Comparison of ENCODE assay signal across 8 cellular contexts in the genomic region with DNA sequence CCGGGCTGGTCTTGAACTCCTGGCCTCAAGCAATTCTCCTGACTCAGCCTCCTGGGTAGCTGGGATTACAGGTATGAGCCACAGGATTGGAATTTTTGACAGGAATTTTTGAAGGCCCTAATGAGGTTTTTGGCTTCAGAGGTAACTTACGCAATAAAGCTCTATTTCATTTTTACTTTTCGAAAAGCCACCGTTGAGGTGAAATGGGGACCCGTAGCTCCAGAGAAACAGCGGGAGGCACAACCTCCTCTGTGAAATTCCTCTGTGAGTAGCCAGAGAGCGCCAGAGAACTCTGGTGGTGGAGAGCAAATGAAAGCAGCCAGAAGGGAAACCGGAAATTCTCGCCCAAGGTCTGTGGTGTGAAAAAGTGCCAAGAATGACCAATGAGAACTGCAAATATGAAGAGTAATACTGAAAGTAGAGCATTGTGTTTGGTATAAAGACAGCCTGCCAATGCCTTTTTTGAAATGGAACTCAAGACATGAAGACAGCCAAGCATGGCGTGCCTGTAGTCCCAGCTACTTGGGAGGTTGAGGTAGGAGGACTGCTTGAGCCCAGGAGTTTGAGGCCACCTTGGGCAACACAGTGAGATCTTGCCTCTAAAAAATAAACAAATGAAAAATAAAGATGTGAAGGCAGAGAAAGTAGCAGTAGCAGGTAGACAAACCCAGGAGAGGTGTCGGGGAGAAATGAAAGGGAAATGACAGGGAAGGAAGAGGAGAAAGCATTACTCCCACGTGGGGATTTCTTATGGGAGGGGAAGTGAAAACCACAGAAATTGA.
DNase-seq lines count a peak whose midpoint lies in the region; ATAC-seq and TF ChIP-seq lines count a peak whose summit lies in the region.

No MANE protein-coding gene starts in this region.

- H3K27me3 ChIP-seq in muscle layer of duodenum (ENCODE audit: low read depth, low read length) (no peaks in the 10 kb centered on the region), subcutaneous abdominal adipose tissue (ENCODE audit: control insufficient read depth in 5 of 5, insufficient read depth in 4 of 5, low read length in 5 of 5) (no peaks in the 10 kb centered on the region)

- peak; percentile 95 for ATAC-seq in HG02623 (IDR thresholded peaks at IDR 0.05; ENCODE audit: unreplicated experiment)

- peaks cover 0 to 5% of the 10 kb centered on the region in 2 donors for H3K4me1 ChIP-seq in muscle layer of duodenum (ENCODE audit: control insufficient read depth in 1 of 2, insufficient read depth in 2 of 2, low read length in 2 of 2)
- H3K4me1 ChIP-seq in subcutaneous abdominal adipose tissue (ENCODE audit: control insufficient read depth in 5 of 5, insufficient read depth in 5 of 5, low read length in 5 of 5) = peaks cover 0 to 12% (median 11%) of the 10 kb centered on the region in 5 donors

- H3K9me3 ChIP-seq in muscle layer of duodenum (ENCODE audit: control insufficient read depth in 1 of 2, low read length in 2 of 2) (no peaks in the 10 kb centered on the region), subcutaneous abdominal adipose tissue (ENCODE audit: control insufficient read depth in 5 of 5, low read length in 5 of 5) (no peaks in the 10 kb centered on the region)

- H3K36me3 ChIP-seq in muscle layer of duodenum (ENCODE audit: control insufficient read depth in 1 of 2, insufficient read depth in 2 of 2, low read length in 2 of 2) (no peaks in the 10 kb centered on the region), subcutaneous abdominal adipose tissue (ENCODE audit: control insufficient read depth in 5 of 5, insufficient read depth in 5 of 5, low read length in 5 of 5) (no peaks in the 10 kb centered on the region)

- H3K27ac ChIP-seq in muscle layer of duodenum (ENCODE audit: low read length) (no peak overlapping the region), subcutaneous abdominal adipose tissue (ENCODE audit: low read depth, low read length) (peak overlapping the region; percentile 51)

- no peak for TF ChIP-seq POLR2A in NB4 (IDR thresholded peaks at IDR 0.05; ENCODE audit: extremely low read depth, insufficient read length)

- peak; percentile 62 for TF ChIP-seq CTCF in NB4 (IDR thresholded peaks at IDR 0.05; ENCODE audit: low read depth, low read length)

- DNase-seq in NCI-H82 (lab: John Stamatoyannopoulos, UW) (peak; percentile 51), NCI-H82 treated with DMSO at 0.1 percent for 48 hours (lab: John Stamatoyannopoulos, UW; ENCODE audit: unreplicated experiment) (no peak), NB4 (ENCODE audit: low read depth) (peak; percentile 86)
- peak; percentile 84 for DNase-seq in activated CD4-positive, alpha-beta T cell treated with anti-CD3 and anti-CD28 coated beads for 48 hours
- DNase-seq in effector CD8-positive, alpha-beta T cell (lab: John Stamatoyannopoulos, UW) = peak; percentile 3

- H3K4me3 ChIP-seq in NB4 (ENCODE audit: low read depth, low read length) (peak overlapping the region; percentile 32), muscle layer of duodenum (ENCODE audit: low read depth in 1 of 2, low read length in 2 of 2) (peak overlapping the region; percentile 17 to 27), subcutaneous abdominal adipose tissue (ENCODE audit: low read depth in 1 of 5, low read length in 5 of 5) (peak overlapping the region; percentile 38 to 51 (median 46))

- no peak overlapping the region for H3K9ac ChIP-seq in subcutaneous abdominal adipose tissue (ENCODE audit: low read length in 5 of 5)
